ENCODE assay signal across 8 cellular contexts in the genomic region with DNA sequence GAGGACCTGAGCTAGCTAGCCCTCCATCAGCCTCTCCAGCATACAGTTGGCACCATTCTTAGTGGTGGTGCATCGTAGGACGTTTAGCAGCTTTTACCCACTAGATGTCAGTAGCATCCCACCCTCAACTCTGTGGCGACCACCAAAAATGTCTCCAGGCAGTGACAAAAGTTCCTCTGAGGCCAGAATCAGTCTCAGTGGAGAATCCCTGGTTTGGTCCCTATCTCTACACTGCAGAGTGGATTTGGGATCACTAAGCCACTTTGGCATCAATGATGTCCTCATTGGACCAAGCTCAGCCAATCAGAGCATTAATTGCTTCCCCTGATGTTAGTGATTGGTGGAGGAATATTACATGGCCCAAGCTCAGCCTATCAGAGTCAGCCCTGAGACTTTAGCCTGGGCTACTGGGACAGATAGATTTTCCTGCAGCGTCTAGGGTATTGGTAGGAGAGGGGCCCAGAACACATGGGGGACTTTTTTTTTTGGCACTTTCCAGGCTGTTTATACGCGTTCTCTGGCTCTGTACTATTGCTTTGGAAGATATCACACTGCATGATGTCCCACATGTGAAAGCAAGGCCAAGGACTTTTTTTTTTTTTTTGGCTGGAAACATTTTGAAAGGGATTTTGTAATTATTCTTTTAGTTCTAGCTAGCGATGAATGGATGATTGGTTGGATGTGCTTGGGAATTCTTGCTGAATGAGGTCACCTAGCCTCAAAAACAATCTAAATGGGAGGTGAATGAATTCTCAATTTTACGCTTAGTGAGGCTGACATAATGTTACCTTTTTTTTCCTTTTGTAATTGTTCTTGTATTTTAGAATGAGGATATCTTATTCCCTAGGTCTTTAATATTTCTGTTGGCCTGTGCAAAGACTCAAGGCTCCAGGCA. TPM values are rescaled to one million over a fixed set of nuclear protein-coding genes. Genes with fewer than 3 reads are reported as not detected.
A peak's percentile ranks its signal among the peaks of the same experiment; 100 is the strongest.
DNase-seq lines count a peak whose midpoint lies in the region; ATAC-seq, FAIRE-seq and TF ChIP-seq lines count a peak whose summit lies in the region.

No MANE protein-coding gene starts in this region.

- TF ChIP-seq POLR2A in Peyer's patch (IDR thresholded peaks at IDR 0.05) (no peak), H1 (IDR thresholded peaks at IDR 0.05; ENCODE audit: control extremely low read depth in 1 of 2, low read depth in 2 of 2, low read length in 2 of 2) (no peak)

- H3K4me2 ChIP-seq in H1 (ENCODE audit: insufficient read depth in 1 of 2, low read depth in 2 of 2, low read length in 2 of 2) (no peak overlapping the region), neural cell (ENCODE audit: low read length) (no peak overlapping the region)

- H3K27ac ChIP-seq in cardiac muscle cell (no peak overlapping the region), Peyer's patch (no peak overlapping the region), H1 (ENCODE audit: low read depth, low read length) (no peak overlapping the region), neural cell (ENCODE audit: low read length) (no peak overlapping the region)
- H3K27ac ChIP-seq in CD4-positive, alpha-beta memory T cell (ENCODE audit: low read depth, low read length), result no peak overlapping the region

- no peak overlapping the region for H3K4me3 Mint-ChIP-seq in CD4-positive, alpha-beta memory T cell

- no peaks in the 10 kb centered on the region for H3K79me1 ChIP-seq in H1 (ENCODE audit: low read depth, low read length)

- CTCF ChIA-PET in H1 (lab: Charles Lee; ENCODE audit: partially characterized antibody), result interaction anchor here (0.7 to 5.3 kb wide), 21 partner anchors 8 to 263 kb away, joined by 3 to 40 read pairs (median 7); a partner anchor contains a TSS
- CTCF ChIA-PET in CD4-positive, alpha-beta memory T cell (lab: Charles Lee; ENCODE audit: partially characterized antibody), result interaction anchor here (0.7 kb wide), 1 partner anchor 54 kb away, joined by 3 read pairs; no protein-coding TSS in a partner anchor

- H3K14ac ChIP-seq in H1 (ENCODE audit: insufficient read length), result no peak overlapping the region

- H3K9me3 ChIP-seq in cardiac muscle cell (ENCODE audit: low read depth) (no peaks in the 10 kb centered on the region), Peyer's patch (no peaks in the 10 kb centered on the region), H1 (ENCODE audit: insufficient read depth in 2 of 2, low read depth in 1 of 2, low read length in 1 of 2) (peaks cover 0 to 4% of the 10 kb centered on the region in 2 experiments; a peak in 2 of 4 replicates), neural cell (ENCODE audit: low read length) (no peaks in the 10 kb centered on the region)
- H3K9me3 ChIP-seq in CD4-positive, alpha-beta memory T cell (ENCODE audit: control insufficient read depth in 1 of 2, low read length in 2 of 2), result no peaks in the 10 kb centered on the region

- no peak for TF ChIP-seq EP300 in H1 (IDR thresholded peaks at IDR 0.05; ENCODE audit: borderline replicate concordance in 1 of 2, low read depth in 2 of 2, low read length in 2 of 2)
- no peak for TF ChIP-seq EP300 in neural cell (conservative IDR thresholded peaks at IDR 0.05; ENCODE audit: poor library complexity, severe bottlenecking)

- H3K18ac ChIP-seq in H1 (ENCODE audit: extremely low read depth, low read length), result no peak overlapping the region

- H3K36me3 ChIP-seq in cardiac muscle cell (no peaks in the 10 kb centered on the region), Peyer's patch (no peaks in the 10 kb centered on the region), H1 (ENCODE audit: control insufficient read depth in 2 of 4, insufficient read depth in 4 of 4, low read length in 3 of 4) (no peaks in the 10 kb centered on the region), neural cell (ENCODE audit: insufficient read depth, low read length) (no peaks in the 10 kb centered on the region)
- no peaks in the 10 kb centered on the region for H3K36me3 ChIP-seq in CD4-positive, alpha-beta memory T cell (ENCODE audit: insufficient read depth, low read length)

- H3K79me2 ChIP-seq in H1 (ENCODE audit: control insufficient read depth in 1 of 2, insufficient read depth in 2 of 2, low read length in 2 of 2) (no peaks in the 10 kb centered on the region), neural cell (replicated peaks; ENCODE audit: insufficient read depth, low read length) (no peaks in the 10 kb centered on the region)

- no peak overlapping the region for H2BK12ac ChIP-seq in H1 (ENCODE audit: low read depth, low read length)

- no peaks in the 10 kb centered on the region for H3F3A ChIP-seq in neural cell (ENCODE audit: insufficient read depth, low read length, poor library complexity, severe bottlenecking)

- no peak overlapping the region for H2AFZ ChIP-seq in H1 (ENCODE audit: low read length)
- H2AFZ ChIP-seq in neural cell (ENCODE audit: low read depth, low read length), result no peak overlapping the region

- ATAC-seq in Right ventricle myocardium inferior, result no peak
- no peak for ATAC-seq in GM21360 (IDR thresholded peaks at IDR 0.05; ENCODE audit: unreplicated experiment)

- 68% methylated on average over 8 of the region's 8 CpGs; no CpG with 5 or more reads in 1 of the 2 experiments for WGBS in H1 (ENCODE audit: extremely low coverage in 1 of 2, insufficient coverage in 1 of 2, insufficient read length in 1 of 2, insufficient replicate concordance in 2 of 2, low coverage in 1 of 2, low lambda C conversion rate in 2 of 2, missing lambda C conversion rate in 1 of 2), 2 experiments

- intact Hi-C loops in Right ventricle myocardium inferior (cut with DNase I), result no loop called here
- intact Hi-C loops in CD4-positive, alpha-beta memory T cell (cut with micrococcal nuclease), result no loop called here

- H2BK120ac ChIP-seq in H1 (replicated peaks; ENCODE audit: low read depth, low read length), result no peak overlapping the region

- no peak overlapping the region for H2BK20ac ChIP-seq in H1 (ENCODE audit: low read length)

- H3K27me3 ChIP-seq in cardiac muscle cell (peaks cover 3% of the 10 kb centered on the region), Peyer's patch (no peaks in the 10 kb centered on the region), H1 (replicated peaks in 1 of 4; ENCODE audit: control insufficient read depth in 3 of 4, extremely low read depth in 1 of 4, insufficient read depth in 3 of 4, low read length in 3 of 4) (no peaks in the 10 kb centered on the region; a peak in 1 of 7 replicates), neural cell (ENCODE audit: insufficient read depth, low read depth, low read length) (no peaks in the 10 kb centered on the region)
- H3K27me3 ChIP-seq in CD4-positive, alpha-beta memory T cell (ENCODE audit: insufficient read depth, low read length), result no peaks in the 10 kb centered on the region

- H4K91ac ChIP-seq in H1 (replicated peaks; ENCODE audit: insufficient read length, low read length), result no peak overlapping the region

- H3K4ac ChIP-seq in H1 (replicated peaks; ENCODE audit: insufficient read length, low read depth, low read length), result no peak overlapping the region

- no peak overlapping the region for H3K4me3 ChIP-seq in cardiac muscle cell
- no peak overlapping the region for H3K4me3 ChIP-seq in Peyer's patch
- no peak overlapping the region for H3K4me3 ChIP-seq in H1 (ENCODE audit: extremely low read depth in 1 of 4, insufficient read depth in 2 of 4, low read depth in 3 of 4, low read length in 4 of 4)
- H3K4me3 ChIP-seq in neural cell (ENCODE audit: low read length), result no peak overlapping the region
- no peak overlapping the region for H3K4me3 ChIP-seq in CD4-positive, alpha-beta memory T cell (ENCODE audit: low read length in 2 of 2)

- peaks cover 0 to 2% of the 10 kb centered on the region in 2 donors for H3K27me3 Mint-ChIP-seq in CD4-positive, alpha-beta memory T cell

- H2AK5ac ChIP-seq in H1 (ENCODE audit: low read depth, low read length), result no peak overlapping the region

- DNase-seq in cardiac muscle cell (ENCODE audit: low read depth in 1 of 2, low spot score in 1 of 2), result peak; percentile 22 to 41
- DNase-seq in Right ventricle myocardium inferior (ENCODE audit: missing footprints), result no peak
- no peak for DNase-seq in Peyer's patch
- DNase-seq in H1 (ENCODE audit: low read depth in 1 of 2, low spot score in 2 of 2), result peak in 1 of 2 experiments; percentile 59
- DNase-seq in CD4-positive, alpha-beta memory T cell, result no peak
- no peak for DNase-seq in NCI-H510A treated with DMSO at 0.1 percent for 48 hours (lab: John Stamatoyannopoulos, UW)

- H4K5ac ChIP-seq in H1 (ENCODE audit: insufficient read length, low read depth, low read length), result no peak overlapping the region

- peak; percentile 45 for FAIRE-seq in H1 (lab: Jason Lieb, UNC)

- TF ChIP-seq CTCF in cardiac muscle cell (IDR thresholded peaks at IDR 0.05; ENCODE audit: low read depth, low read length), result peak; percentile 29
- peak in 4 of 6 experiments; percentile 21 to 40 (median 36) for TF ChIP-seq CTCF in Peyer's patch (IDR thresholded peaks at IDR 0.05)
- TF ChIP-seq CTCF in H1 (IDR thresholded peaks at IDR 0.05; ENCODE audit: control extremely low read depth in 1 of 3, insufficient read depth in 1 of 3, low read depth in 1 of 3, low read length in 3 of 3), result peak; percentile 58 to 83 (median 73)
- peak; percentile 50 for TF ChIP-seq CTCF in neural cell (IDR thresholded peaks at IDR 0.05; ENCODE audit: poor library complexity, severe bottlenecking)

- H3K9ac ChIP-seq in H1 (replicated peaks in 1 of 4; ENCODE audit: extremely low read depth in 1 of 4, low read depth in 3 of 4, low read length in 3 of 4), result no peak overlapping the region
- no peak overlapping the region for H3K9ac ChIP-seq in neural cell (ENCODE audit: low read length)

- peaks cover 0 to 5% of the 10 kb centered on the region in 2 experiments for H4K20me1 ChIP-seq in H1 (replicated peaks in 1 of 2; ENCODE audit: control insufficient read depth in 1 of 2, insufficient read depth in 2 of 2, low read length in 2 of 2)
- no peaks in the 10 kb centered on the region for H4K20me1 ChIP-seq in neural cell (ENCODE audit: insufficient read depth)

- H2BK5ac ChIP-seq in H1 (ENCODE audit: low read depth, low read length), result no peak overlapping the region

- H3K9me3 Mint-ChIP-seq in CD4-positive, alpha-beta memory T cell, result no peaks in the 10 kb centered on the region

- no peaks in the 10 kb centered on the region for H3K9me2 ChIP-seq in neural cell (ENCODE audit: insufficient read depth, low read length)

- POLR2A ChIA-PET in H1 (lab: Charles Lee; ENCODE audit: partially characterized antibody), result interaction anchor here (0.6 to 0.9 kb wide), 2 partner anchors 31 to 47 kb away, joined by 3 to 6 read pairs; a partner anchor contains a TSS
- POLR2A ChIA-PET in CD4-positive, alpha-beta memory T cell (lab: Charles Lee; ENCODE audit: partially characterized antibody), result no interaction called here

- no peaks in the 10 kb centered on the region for H3K4me1 ChIP-seq in cardiac muscle cell (ENCODE audit: low read depth)
- H3K4me1 ChIP-seq in Peyer's patch, result no peaks in the 10 kb centered on the region
- H3K4me1 ChIP-seq in H1 (replicated peaks in 1 of 4; ENCODE audit: control insufficient read depth in 3 of 4, insufficient read depth in 4 of 4, low read length in 3 of 4), result no peaks in the 10 kb centered on the region
- H3K4me1 ChIP-seq in CD4-positive, alpha-beta memory T cell (ENCODE audit: insufficient read depth, low read length), result no peaks in the 10 kb centered on the region

- peaks cover 11% of the 10 kb centered on the region; the same call in 1 of the 2 replicates for H3K23me2 ChIP-seq in H1 (ENCODE audit: low read depth, low read length)

- TF ChIP-seq RAD21 in H1 (IDR thresholded peaks at IDR 0.05 in 1 of 2, conservative IDR thresholded peaks at IDR 0.05 in 1 of 2; ENCODE audit: low read depth in 2 of 2, low read length in 2 of 2) (peak; percentile 84), neural cell (conservative IDR thresholded peaks at IDR 0.05) (peak; percentile 48)

- H4K8ac ChIP-seq in H1 (ENCODE audit: extremely low read depth, insufficient read depth, low read length), result no peak overlapping the region

- no peak overlapping the region for H2BK15ac ChIP-seq in H1 (ENCODE audit: low read length)

- H3K4me1 Mint-ChIP-seq in CD4-positive, alpha-beta memory T cell, result no peaks in the 10 kb centered on the region

- no peaks in the 10 kb centered on the region for H3K36me3 Mint-ChIP-seq in CD4-positive, alpha-beta memory T cell

- H3K27ac Mint-ChIP-seq in CD4-positive, alpha-beta memory T cell, result no peak overlapping the region

- no peak overlapping the region for H3K56ac ChIP-seq in H1 (replicated peaks; ENCODE audit: insufficient read length, low read depth, low read length)

- H3K23ac ChIP-seq in H1 (ENCODE audit: insufficient read length), result no peak overlapping the region

RNA-seq across cellular contexts. Expression of a gene that starts 7.0 kb away (rescaled TPM):
- total RNA-seq in cardiac muscle cell (3.2 and 3.3 TPM in 2 replicates), Right ventricle myocardium inferior (not detected), Peyer's patch (not detected)
- polyA plus RNA-seq in cardiac muscle cell (5.7 and 6.0 TPM in 2 replicates), H1 (2011; rRNA removed) (2.0 and 2.9 TPM in 2 replicates), neural cell (not detected in 2 replicates)
- total RNA-seq in H1 (2021; fragmentation: NEBNext Ultra II Directional; extraction: Animal tissue kit (Norgen Biotek cat#: 25700)), result 1.4 and 1.6 TPM in 2 replicates
- polyA plus RNA-seq in H1 (2011; cell fraction: cytosol; rRNA removed), result 1.7 TPM
- polyA plus RNA-seq in H1 (2011; cell fraction: nucleus; rRNA removed), result 1.9 TPM
- polyA plus RNA-seq in H1 (2012, experiment 1 of 2), result 2.0 to 3.1 TPM (median 2.4 TPM) in 4 replicates
- polyA plus RNA-seq in H1 (2012, experiment 2 of 2), result 3.4 TPM
- 2.8 TPM for polyA plus RNA-seq in H1 (2013, experiment 1 of 2)
- polyA plus RNA-seq in H1 (2013, experiment 2 of 2), result 2.6 TPM
- 0.50 and 0.63 TPM in 2 replicates for polyA minus RNA-seq in H1 (2011; rRNA and poly(A)+ RNA removed)
- 0.88 TPM for polyA minus RNA-seq in H1 (2011; cell fraction: cytosol; rRNA and poly(A)+ RNA removed)
- polyA minus RNA-seq in H1 (2011; cell fraction: nucleus; rRNA and poly(A)+ RNA removed), result not detected
- not detected in 2 replicates for polyA minus RNA-seq in neural cell
- not detected for total RNA-seq in CD4-positive, alpha-beta memory T cell
- polyA plus RNA-seq in CD4-positive, alpha-beta memory T cell, result under 1 TPM in 1 of 2 donors, not detected in 1; 0.09 TPM

RNA-seq across cellular contexts. Expression of a gene that starts 19.2 kb away (rescaled TPM):
- not detected in 2 replicates for total RNA-seq in cardiac muscle cell
- polyA plus RNA-seq in cardiac muscle cell, result 0.16 TPM in 1 of 2 replicates, not detected in the other
- total RNA-seq in Right ventricle myocardium inferior, result not detected
- not detected for total RNA-seq in Peyer's patch
- not detected in 2 replicates for total RNA-seq in H1 (2021; fragmentation: NEBNext Ultra II Directional; extraction: Animal tissue kit (Norgen Biotek cat#: 25700))
- polyA plus RNA-seq in H1 (2011; rRNA removed), result not detected in 2 replicates
- polyA plus RNA-seq in H1 (2011; cell fraction: cytosol; rRNA removed), result not detected
- not detected for polyA plus RNA-seq in H1 (2011; cell fraction: nucleus; rRNA removed)
- polyA plus RNA-seq in H1 (2012, experiment 1 of 2), result not detected in 4 replicates
- polyA plus RNA-seq in H1 (2012, experiment 2 of 2), result not detected
- not detected for polyA plus RNA-seq in H1 (2013, experiment 1 of 2)
- polyA plus RNA-seq in H1 (2013, experiment 2 of 2), result not detected
- polyA minus RNA-seq in H1 (2011; rRNA and poly(A)+ RNA removed), result not detected in 2 replicates
- polyA minus RNA-seq in H1 (2011; cell fraction: cytosol; rRNA and poly(A)+ RNA removed), result not detected
- not detected for polyA minus RNA-seq in H1 (2011; cell fraction: nucleus; rRNA and poly(A)+ RNA removed)
- not detected in 2 replicates for polyA plus RNA-seq in neural cell
- not detected in 2 replicates for polyA minus RNA-seq in neural cell
- not detected for total RNA-seq in CD4-positive, alpha-beta memory T cell
- polyA plus RNA-seq in CD4-positive, alpha-beta memory T cell, result not detected

RNA-seq across cellular contexts. Expression of a gene that starts 21.6 kb away (rescaled TPM):
- 133 and 148 TPM in 2 replicates for total RNA-seq in cardiac muscle cell
- polyA plus RNA-seq in cardiac muscle cell, result 130 and 148 TPM in 2 replicates
- 19.9 TPM for total RNA-seq in Right ventricle myocardium inferior
- 10 to 100 TPM; 52.2 to 68.0 (median 64.1) TPM for total RNA-seq in Peyer's patch
- 36.8 and 37.9 TPM in 2 replicates for total RNA-seq in H1 (2021; fragmentation: NEBNext Ultra II Directional; extraction: Animal tissue kit (Norgen Biotek cat#: 25700))
- polyA plus RNA-seq in H1 (2011; rRNA removed), result 76.6 and 97.7 TPM in 2 replicates
- 57.3 TPM for polyA plus RNA-seq in H1 (2011; cell fraction: cytosol; rRNA removed)
- polyA plus RNA-seq in H1 (2011; cell fraction: nucleus; rRNA removed), result 68.4 TPM
- polyA plus RNA-seq in H1 (2012, experiment 1 of 2), result 22.6 to 49.8 TPM (median 44.7 TPM) in 4 replicates
- polyA plus RNA-seq in H1 (2012, experiment 2 of 2), result 58.2 TPM
- polyA plus RNA-seq in H1 (2013, experiment 1 of 2), result 32.8 TPM
- polyA plus RNA-seq in H1 (2013, experiment 2 of 2), result 35.2 TPM
- polyA minus RNA-seq in H1 (2011; rRNA and poly(A)+ RNA removed), result 13.8 and 15.3 TPM in 2 replicates
- 16.6 TPM for polyA minus RNA-seq in H1 (2011; cell fraction: cytosol; rRNA and poly(A)+ RNA removed)
- 21.0 TPM for polyA minus RNA-seq in H1 (2011; cell fraction: nucleus; rRNA and poly(A)+ RNA removed)
- 43.8 and 48.6 TPM in 2 replicates for polyA plus RNA-seq in neural cell
- 19.7 and 27.0 TPM in 2 replicates for polyA minus RNA-seq in neural cell
- 10 to 100 TPM; 35.4 to 38.0 TPM for total RNA-seq in CD4-positive, alpha-beta memory T cell
- 10 to 100 TPM; 29.5 to 32.6 TPM for polyA plus RNA-seq in CD4-positive, alpha-beta memory T cell

RNA-seq across cellular contexts. Expression of a gene that starts 28.8 kb away (rescaled TPM):
- total RNA-seq in cardiac muscle cell, result 28.5 and 40.4 TPM in 2 replicates
- 30.1 and 31.8 TPM in 2 replicates for polyA plus RNA-seq in cardiac muscle cell
- 66.2 TPM for total RNA-seq in Right ventricle myocardium inferior
- total RNA-seq in Peyer's patch, result 10 to 100 TPM in 2 of 4 donors, 1 to 10 TPM in 1, under 1 TPM in 1; 0.70 to 13.2 (median 8.3) TPM
- total RNA-seq in H1 (2021; fragmentation: NEBNext Ultra II Directional; extraction: Animal tissue kit (Norgen Biotek cat#: 25700)), result 7.3 and 7.5 TPM in 2 replicates
- polyA plus RNA-seq in H1 (2011; rRNA removed), result 9.1 and 12.2 TPM in 2 replicates
- 8.1 TPM for polyA plus RNA-seq in H1 (2011; cell fraction: cytosol; rRNA removed)
- 15.3 TPM for polyA plus RNA-seq in H1 (2011; cell fraction: nucleus; rRNA removed)
- polyA plus RNA-seq in H1 (2012, experiment 1 of 2), result 4.2 to 9.8 TPM (median 8.2 TPM) in 4 replicates
- 5.6 TPM for polyA plus RNA-seq in H1 (2012, experiment 2 of 2)
- 6.3 TPM for polyA plus RNA-seq in H1 (2013, experiment 1 of 2)
- 6.9 TPM for polyA plus RNA-seq in H1 (2013, experiment 2 of 2)
- 4.7 and 5.0 TPM in 2 replicates for polyA minus RNA-seq in H1 (2011; rRNA and poly(A)+ RNA removed)
- 11.1 TPM for polyA minus RNA-seq in H1 (2011; cell fraction: cytosol; rRNA and poly(A)+ RNA removed)
- 9.1 TPM for polyA minus RNA-seq in H1 (2011; cell fraction: nucleus; rRNA and poly(A)+ RNA removed)
- 22.0 and 27.0 TPM in 2 replicates for polyA plus RNA-seq in neural cell
- 12.0 and 12.4 TPM in 2 replicates for polyA minus RNA-seq in neural cell
- 10 to 100 TPM in 1 of 2 experiments, 1 to 10 TPM in 1; 9.2 to 10.1 TPM for total RNA-seq in CD4-positive, alpha-beta memory T cell
- 1 to 10 TPM; 5.2 to 6.6 TPM for polyA plus RNA-seq in CD4-positive, alpha-beta memory T cell

RNA-seq across cellular contexts. Expression of a gene that starts 36.1 kb away (rescaled TPM):
- total RNA-seq in cardiac muscle cell (69.3 and 166 TPM in 2 replicates), Right ventricle myocardium inferior (54.5 TPM), Peyer's patch (100 to 1,000 TPM in 1 of 4 donors, 10 to 100 TPM in 2, 1 to 10 TPM in 1; 9.6 to 101 (median 23.9) TPM)
- polyA plus RNA-seq in cardiac muscle cell (91.8 and 184 TPM in 2 replicates), H1 (2011; rRNA removed) (72.8 and 117 TPM in 2 replicates), neural cell (not detected in 2 replicates)
- 16.8 and 18.1 TPM in 2 replicates for total RNA-seq in H1 (2021; fragmentation: NEBNext Ultra II Directional; extraction: Animal tissue kit (Norgen Biotek cat#: 25700))
- 114 TPM for polyA plus RNA-seq in H1 (2011; cell fraction: cytosol; rRNA removed)
- polyA plus RNA-seq in H1 (2011; cell fraction: nucleus; rRNA removed), result 72.3 TPM
- 50.2 to 77.7 TPM (median 65.9 TPM) in 4 replicates for polyA plus RNA-seq in H1 (2012, experiment 1 of 2)
- polyA plus RNA-seq in H1 (2012, experiment 2 of 2), result 123 TPM
- polyA plus RNA-seq in H1 (2013, experiment 1 of 2), result 23.1 TPM
- polyA plus RNA-seq in H1 (2013, experiment 2 of 2), result 28.3 TPM
- polyA minus RNA-seq in H1 (2011; rRNA and poly(A)+ RNA removed), result 29.3 and 39.6 TPM in 2 replicates
- 22.9 TPM for polyA minus RNA-seq in H1 (2011; cell fraction: cytosol; rRNA and poly(A)+ RNA removed)
- polyA minus RNA-seq in H1 (2011; cell fraction: nucleus; rRNA and poly(A)+ RNA removed), result 25.5 TPM
- polyA minus RNA-seq in neural cell, result not detected in 2 replicates
- 10 to 100 TPM; 55.9 TPM for total RNA-seq in CD4-positive, alpha-beta memory T cell
- polyA plus RNA-seq in CD4-positive, alpha-beta memory T cell, result 100 to 1,000 TPM; 143 to 173 TPM

Comparison
In these comparisons a context has a peak if more than half of its experiments do, and no peak if none do; other contexts are left out.
1. DNase-seq: peak in cardiac muscle cell (2 of 2); none in Right ventricle myocardium inferior (single experiment), Peyer's patch (0 of 3), CD4-positive, alpha-beta memory T cell (0 of 5) and NCI-H510A treated with DMSO at 0.1 percent for 48 hours (single experiment).
2. Peak in every context shown above with its lines, with median percentiles within 50 percentile points of each other: CTCF ChIP-seq.